1 cellular context compared by ENCODE assay signal in genomic region chr17:784143-784542, GRCh38.
TF ChIP-seq lines count a peak whose summit lies in the region.

No MANE protein-coding gene starts in this region.

TF ChIP-seq in GM23338, 12 proteins besides CTCF, POLR2A, EP300 and RAD21 (continued from another document):
- TF ChIP-seq STAT1 (IDR thresholded peaks at IDR 0.05; ENCODE audit: unreplicated experiment) (no peak), NANOG (IDR thresholded peaks at IDR 0.05; ENCODE audit: borderline replicate concordance) (no peak), ETS1 (IDR thresholded peaks at IDR 0.05) (no peak), EZH2 (IDR thresholded peaks at IDR 0.05; ENCODE audit: low read depth, unreplicated experiment) (no peak), EZH2phosphoT487 (IDR thresholded peaks at IDR 0.05; ENCODE audit: unreplicated experiment) (no peak), ZNF462 (CRISPR knock-in tag; IDR thresholded peaks at IDR 0.05) (no peak), ZNF331 (CRISPR knock-in tag; IDR thresholded peaks at IDR 0.05; ENCODE audit: low read depth) (no peak)
- TF ChIP-seq, protein P1, sequence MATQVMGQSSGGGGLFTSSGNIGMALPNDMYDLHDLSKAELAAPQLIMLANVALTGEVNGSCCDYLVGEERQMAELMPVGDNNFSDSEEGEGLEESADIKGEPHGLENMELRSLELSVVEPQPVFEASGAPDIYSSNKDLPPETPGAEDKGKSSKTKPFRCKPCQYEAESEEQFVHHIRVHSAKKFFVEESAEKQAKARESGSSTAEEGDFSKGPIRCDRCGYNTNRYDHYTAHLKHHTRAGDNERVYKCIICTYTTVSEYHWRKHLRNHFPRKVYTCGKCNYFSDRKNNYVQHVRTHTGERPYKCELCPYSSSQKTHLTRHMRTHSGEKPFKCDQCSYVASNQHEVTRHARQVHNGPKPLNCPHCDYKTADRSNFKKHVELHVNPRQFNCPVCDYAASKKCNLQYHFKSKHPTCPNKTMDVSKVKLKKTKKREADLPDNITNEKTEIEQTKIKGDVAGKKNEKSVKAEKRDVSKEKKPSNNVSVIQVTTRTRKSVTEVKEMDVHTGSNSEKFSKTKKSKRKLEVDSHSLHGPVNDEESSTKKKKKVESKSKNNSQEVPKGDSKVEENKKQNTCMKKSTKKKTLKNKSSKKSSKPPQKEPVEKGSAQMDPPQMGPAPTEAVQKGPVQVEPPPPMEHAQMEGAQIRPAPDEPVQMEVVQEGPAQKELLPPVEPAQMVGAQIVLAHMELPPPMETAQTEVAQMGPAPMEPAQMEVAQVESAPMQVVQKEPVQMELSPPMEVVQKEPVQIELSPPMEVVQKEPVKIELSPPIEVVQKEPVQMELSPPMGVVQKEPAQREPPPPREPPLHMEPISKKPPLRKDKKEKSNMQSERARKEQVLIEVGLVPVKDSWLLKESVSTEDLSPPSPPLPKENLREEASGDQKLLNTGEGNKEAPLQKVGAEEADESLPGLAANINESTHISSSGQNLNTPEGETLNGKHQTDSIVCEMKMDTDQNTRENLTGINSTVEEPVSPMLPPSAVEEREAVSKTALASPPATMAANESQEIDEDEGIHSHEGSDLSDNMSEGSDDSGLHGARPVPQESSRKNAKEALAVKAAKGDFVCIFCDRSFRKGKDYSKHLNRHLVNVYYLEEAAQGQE (IDR thresholded peaks at IDR 0.05; ENCODE audit: unreplicated experiment) = no peak
